8 cellular contexts compared by ENCODE assay signal in genomic region chr11:119030029-119030328, GRCh38. TPM values are rescaled to one million over a fixed set of nuclear protein-coding genes. Genes with fewer than 3 reads are reported as not detected.
A peak's percentile ranks its signal among the peaks of the same experiment; 100 is the strongest.
DNase-seq lines count a peak whose midpoint lies in the region; ATAC-seq and TF ChIP-seq lines count a peak whose summit lies in the region.

No MANE protein-coding gene starts in this region.

- no peak for TF ChIP-seq POLR2A in heart left ventricle (IDR thresholded peaks at IDR 0.05)

- no TSS peak for BruUV-seq in mammary epithelial cell (replicated peaks; lab: Mats Ljungman, UMichigan)

- intact Hi-C loops in heart left ventricle (cut with DNase I): loop anchor here in 3 of 10 donors (2.0 to 5.0 kb wide), 3 partner anchors 27 to 123 kb away; partner anchors contain the start of genes CENATAC (in 1 of the 3) and HYOU1 (in 1 of the 3)
- intact Hi-C loops in left cardiac atrium (cut with DNase I): no loop called here
- intact Hi-C loops in mammary epithelial cell (cut with micrococcal nuclease): loop anchor here (1.0 to 10.0 kb wide), 3 partner anchors 12 to 335 kb away; partner anchors contain the start of genes HYOU1, RPS25 and TRAPPC4

- H3K4me2 ChIP-seq in mammary epithelial cell (ENCODE audit: insufficient read depth, low read depth, low read length): peak overlapping the region; percentile 91

- H3K4me3 ChIP-seq in heart left ventricle (peak overlapping the region; percentile 64 to 95 (median 82)), mammary epithelial cell (replicated peaks in 1 of 3; ENCODE audit: insufficient read depth in 1 of 3, low read depth in 2 of 3, low read length in 3 of 3) (peak overlapping the region; percentile 78 to 97 (median 87)), muscle layer of colon (ENCODE audit: low read depth in 1 of 2, low read length in 2 of 2) (peak overlapping the region; percentile 71 to 80)

- H3K79me2 ChIP-seq in mammary epithelial cell (ENCODE audit: insufficient read depth, low read length): peaks cover 16% of the 10 kb centered on the region

- no peaks in the 10 kb centered on the region for H4K20me1 ChIP-seq in mammary epithelial cell (ENCODE audit: insufficient read depth, low read length)

- WGBS in heart left ventricle, 4 donors: 3 to 12% (median 9%) methylated on average over 5 to 13 of the region's 13 CpGs
- 13% methylated on average over 6 of the region's 13 CpGs for WGBS in mammary epithelial cell (ENCODE audit: low coverage, missing lambda C conversion rate)

- DNase-seq in heart left ventricle (no peak), left cardiac atrium (no peak), mammary epithelial cell (no peak), NCI-H510A treated with DMSO at 0.1 percent for 48 hours (lab: John Stamatoyannopoulos, UW) (no peak), NCI-H1417 (lab: John Stamatoyannopoulos, UW) (no peak)
- DNase-seq in activated CD4-positive, CD25-positive, alpha-beta regulatory T cell (lab: John Stamatoyannopoulos, UW): no peak

- H3K9ac ChIP-seq in mammary epithelial cell (ENCODE audit: insufficient read depth, low read length) (peak overlapping the region; percentile 36), muscle layer of colon (ENCODE audit: low read length) (peak overlapping the region; percentile 74)

- dilution Hi-C loops in mammary epithelial cell (cut with HindIII; ENCODE audit: low sequenced_read_pairs): no loop called here

- H3K27ac ChIP-seq in heart left ventricle (peak overlapping the region; percentile 6 to 85 (median 67)), mammary epithelial cell (ENCODE audit: insufficient read depth, low read depth, low read length) (peak overlapping the region; percentile 39), muscle layer of colon (ENCODE audit: low read depth, low read length) (peak overlapping the region; percentile 91)

- H3K4me1 ChIP-seq in heart left ventricle: peaks cover 2 to 28% (median 14%) of the 10 kb centered on the region in 12 donors
- H3K4me1 ChIP-seq in mammary epithelial cell (ENCODE audit: insufficient read depth, low read length): peaks cover 8% of the 10 kb centered on the region
- H3K4me1 ChIP-seq in muscle layer of colon (ENCODE audit: insufficient read depth, low read length): peaks cover 13% of the 10 kb centered on the region

- H3K9me3 ChIP-seq in heart left ventricle (no peaks in the 10 kb centered on the region), mammary epithelial cell (replicated peaks; ENCODE audit: insufficient read depth, low read length) (no peaks in the 10 kb centered on the region), muscle layer of colon (ENCODE audit: low read length) (no peaks in the 10 kb centered on the region)

- TF ChIP-seq CTCF in heart left ventricle (IDR thresholded peaks at IDR 0.05) (no peak), mammary epithelial cell (conservative IDR thresholded peaks at IDR 0.05 in 1 of 2, IDR thresholded peaks at IDR 0.05 in 1 of 2; ENCODE audit: extremely low read depth in 1 of 2, insufficient read depth in 1 of 2, low read depth in 1 of 2, low read length in 2 of 2) (no peak)

- peaks cover 0 to 16% (median 14%) of the 10 kb centered on the region in 9 donors for H3K36me3 ChIP-seq in heart left ventricle
- no peaks in the 10 kb centered on the region for H3K36me3 ChIP-seq in mammary epithelial cell (ENCODE audit: insufficient read depth, low read length)
- peaks cover 17% of the 10 kb centered on the region for H3K36me3 ChIP-seq in muscle layer of colon (ENCODE audit: insufficient read depth, low read length)

- no peaks in the 10 kb centered on the region for H3K27me3 ChIP-seq in heart left ventricle
- no peaks in the 10 kb centered on the region for H3K27me3 ChIP-seq in mammary epithelial cell (ENCODE audit: insufficient read depth, low read length)
- H3K27me3 ChIP-seq in muscle layer of colon (ENCODE audit: control insufficient read depth in 1 of 2, insufficient read depth in 2 of 2, low read length in 2 of 2): no peaks in the 10 kb centered on the region

- in situ Hi-C loops in mammary epithelial cell (cut with MboI; ENCODE audit: low sequenced_read_pairs in 2 of 2): no loop called here

- ATAC-seq in heart left ventricle (peak in 1 of 4 donors; percentile 2), left cardiac atrium (no peak), HG03520 (IDR thresholded peaks at IDR 0.05; ENCODE audit: unreplicated experiment) (peak; percentile 17)

- H2AFZ ChIP-seq in mammary epithelial cell (ENCODE audit: low read depth, low read length): peak overlapping the region; percentile 97

- CTCF ChIA-PET in mammary epithelial cell (lab: Charles Lee; ENCODE audit: low non-redundant PET): no interaction called here

RNA-seq across cellular contexts. Expression of gene SLC37A4, which starts 0.7 kb away (rescaled TPM):
- total RNA-seq in heart left ventricle (10 to 100 TPM in 3 of 9 donors, 1 to 10 TPM in 6; 4.5 to 18.5 (median 7.7) TPM), left cardiac atrium (1 to 10 TPM; 7.2 to 8.4 TPM), mammary epithelial cell (10 to 100 TPM; 15.8 to 16.7 TPM)
- polyA plus RNA-seq in heart left ventricle (10 to 100 TPM in 1 of 2 donors, 1 to 10 TPM in 1; 7.4 to 10.1 TPM), mammary epithelial cell (26.7 TPM)
- 33.7 TPM for polyA minus RNA-seq in mammary epithelial cell

RNA-seq across cellular contexts. Expression of gene TRAPPC4, which starts 11.4 kb away (rescaled TPM):
- total RNA-seq in heart left ventricle (10 to 100 TPM; 31.9 to 57.1 (median 44.4) TPM), left cardiac atrium (10 to 100 TPM; 29.4 to 47.1 TPM), mammary epithelial cell (10 to 100 TPM; 51.1 to 58.2 TPM)
- polyA plus RNA-seq in heart left ventricle (10 to 100 TPM; 21.5 to 74.8 TPM), mammary epithelial cell (205 TPM)
- 80.7 TPM for polyA minus RNA-seq in mammary epithelial cell

RNA-seq across cellular contexts. Expression of gene RPS25, which starts 11.8 kb away (rescaled TPM):
- total RNA-seq in heart left ventricle: 1,000 to 10,000 TPM in 2 of 9 donors, 100 to 1,000 TPM in 7; 719 to 1,307 (median 821) TPM
- 1,000 to 10,000 TPM; 1,773 to 1,882 TPM for polyA plus RNA-seq in heart left ventricle
- 100 to 1,000 TPM; 816 to 856 TPM for total RNA-seq in left cardiac atrium
- 100 to 1,000 TPM; 474 to 819 TPM for total RNA-seq in mammary epithelial cell
- polyA plus RNA-seq in mammary epithelial cell: 1,644 TPM
- polyA minus RNA-seq in mammary epithelial cell: 103 TPM

RNA-seq across cellular contexts. Expression of gene HYOU1, which starts 27.0 kb away (rescaled TPM):
- total RNA-seq in heart left ventricle (100 to 1,000 TPM in 1 of 9 donors, 10 to 100 TPM in 8; 45.9 to 104 (median 68.6) TPM), left cardiac atrium (100 to 1,000 TPM; 114 to 122 TPM), mammary epithelial cell (100 to 1,000 TPM; 160 to 187 TPM)
- polyA plus RNA-seq in heart left ventricle (100 to 1,000 TPM in 1 of 2 donors, 10 to 100 TPM in 1; 34.7 to 260 TPM), mammary epithelial cell (162 TPM)
- polyA minus RNA-seq in mammary epithelial cell: 270 TPM

RNA-seq across cellular contexts. Expression of gene CENATAC, which starts 32.0 kb away (rescaled TPM):
- total RNA-seq in heart left ventricle (10 to 100 TPM in 6 of 9 donors, 1 to 10 TPM in 3; 7.9 to 15.8 (median 11.7) TPM), left cardiac atrium (10 to 100 TPM; 10.2 to 16.6 TPM), mammary epithelial cell (10 to 100 TPM; 37.8 to 46.9 TPM)
- polyA plus RNA-seq in heart left ventricle (10 to 100 TPM in 1 of 2 donors, 1 to 10 TPM in 1; 9.5 to 27.3 TPM), mammary epithelial cell (7.6 TPM)
- polyA minus RNA-seq in mammary epithelial cell: 2.1 TPM

Comparison
In these comparisons a context has a peak if more than half of its experiments do, and no peak if none do; other contexts are left out.
1. H3K27ac ChIP-seq: peak in every context shown above with its lines; median percentile 91 in muscle layer of colon; 67 in heart left ventricle; 39 in mammary epithelial cell.